ENCODE assay signal across 9 cellular contexts in genomic region chr17:78716292-78716691, GRCh38.
DNase-seq lines count a peak whose midpoint lies in the region; ATAC-seq and TF ChIP-seq lines count a peak whose summit lies in the region.
"Had no signal": no experiment of that assay in that cellular context is flagged by ENCODE, and none has a peak within 500 bp of the region (broad histone marks: within the 10 kb centered on the region; RNA-seq: fewer than 3 reads in every experiment).

No MANE protein-coding gene starts in this region.

- no peak overlapping the region for H3K27ac ChIP-seq in CD8-positive, alpha-beta memory T cell (ENCODE audit: low read depth, low read length)
- peak overlapping the region; percentile 72 for H3K27ac ChIP-seq in Panc1 (ENCODE audit: low read length)
- H3K27ac ChIP-seq in coronary artery = no peak overlapping the region
- peak overlapping the region; percentile 25 for H3K27ac ChIP-seq in parathyroid adenoma

- peaks cover 28% of the 10 kb centered on the region for H3K79me2 ChIP-seq in parathyroid adenoma

- in situ Hi-C loops in Panc1 (cut with HindIII; ENCODE audit: low pct_unique_long_range_greater_than_20kb, low sequenced_read_pairs) = no loop called here

- H3K4me1 Mint-ChIP-seq in CD8-positive, alpha-beta memory T cell = peaks cover 82 to 98% (median 98%) of the 10 kb centered on the region in 3 donors
- H3K4me1 Mint-ChIP-seq in Caco-2 (ENCODE audit: low read depth, unreplicated experiment) = peaks cover 23% of the 10 kb centered on the region

- H3K4me1 ChIP-seq in CD8-positive, alpha-beta memory T cell (ENCODE audit: insufficient read depth, low read length) = peaks cover 88% of the 10 kb centered on the region
- H3K4me1 ChIP-seq in Panc1 (ENCODE audit: control insufficient read depth, insufficient read depth, low read length) = peaks cover 51% of the 10 kb centered on the region
- peaks cover 12% of the 10 kb centered on the region for H3K4me1 ChIP-seq in parathyroid adenoma
- H3K4me1 ChIP-seq in Caco-2 = peaks cover 20% of the 10 kb centered on the region

- no peaks in the 10 kb centered on the region for H3K9me3 Mint-ChIP-seq in CD8-positive, alpha-beta memory T cell
- H3K9me3 Mint-ChIP-seq in Caco-2 (ENCODE audit: unreplicated experiment) = no peaks in the 10 kb centered on the region

- DNase-seq in CD8-positive, alpha-beta memory T cell = no peak
- DNase-seq in Panc1 (ENCODE audit: low read depth, low spot score) (no peak), coronary artery (ENCODE audit: low spot score) (no peak), Caco-2 (no peak), SW480 (ENCODE audit: low spot score) (no peak)
- DNase-seq: GDM1 had no signal

- no TSS peak for BruUV-seq in Panc1 (replicated peaks; lab: Mats Ljungman, UMichigan)
- BruUV-seq in Caco-2 (replicated peaks; lab: Mats Ljungman, UMichigan) = no TSS peak

- ATAC-seq in Panc1 = no peak
- ATAC-seq in HG03342 (IDR thresholded peaks at IDR 0.05; ENCODE audit: unreplicated experiment) = no peak
- no peak for ATAC-seq in HG03520 (IDR thresholded peaks at IDR 0.05; ENCODE audit: unreplicated experiment)

- H3K4me3 ChIP-seq in CD8-positive, alpha-beta memory T cell (ENCODE audit: low read length) = no peak overlapping the region
- no peak overlapping the region for H3K4me3 ChIP-seq in Panc1 (ENCODE audit: low read depth in 2 of 2, low read length in 2 of 2)
- peak overlapping the region; percentile 74 for H3K4me3 ChIP-seq in coronary artery
- no peak overlapping the region for H3K4me3 ChIP-seq in parathyroid adenoma (ENCODE audit: low read depth, low read length)
- no peak overlapping the region for H3K4me3 ChIP-seq in Caco-2 (ENCODE audit: low read depth, low read length)

- peak overlapping the region in 6 of 8 donors; percentile 4 to 98 (median 79) for H3K27ac Mint-ChIP-seq in CD8-positive, alpha-beta memory T cell
- no peak overlapping the region for H3K27ac Mint-ChIP-seq in Caco-2 (ENCODE audit: unreplicated experiment)

- TF ChIP-seq CTCF in Panc1 (IDR thresholded peaks at IDR 0.05) (no peak), coronary artery (IDR thresholded peaks at IDR 0.05) (no peak), parathyroid adenoma (IDR thresholded peaks at IDR 0.05) (no peak), Caco-2 (IDR thresholded peaks at IDR 0.05; ENCODE audit: insufficient read depth in 1 of 2, low read depth in 1 of 2, low read length in 1 of 2, severe bottlenecking in 1 of 2, unreplicated experiment in 1 of 2) (no peak)

- H3K27me3 Mint-ChIP-seq in CD8-positive, alpha-beta memory T cell = no peaks in the 10 kb centered on the region
- no peaks in the 10 kb centered on the region for H3K27me3 Mint-ChIP-seq in Caco-2 (ENCODE audit: insufficient read depth, unreplicated experiment)

- CTCF ChIA-PET in CD8-positive, alpha-beta memory T cell (lab: Charles Lee) = interaction anchor here (1.3 kb wide), 1 partner anchor 11 kb away, joined by 3 read pairs; no protein-coding TSS in a partner anchor
- CTCF ChIA-PET in Panc1 (lab: Charles Lee) (interaction anchor here (1.2 kb wide), 1 partner anchor 295 kb away, joined by 3 read pairs; no protein-coding TSS in a partner anchor), Caco-2 (lab: Charles Lee) (no interaction called here)

- intact Hi-C loops in Panc1 (cut with micrococcal nuclease; ENCODE audit: unreplicated experiment) (no loop called here), Caco-2 (cut with micrococcal nuclease; ENCODE audit: unreplicated experiment) (no loop called here)

- peaks cover 0 to 18% (median 4%) of the 10 kb centered on the region in 3 donors for H3K36me3 Mint-ChIP-seq in CD8-positive, alpha-beta memory T cell
- H3K36me3 Mint-ChIP-seq in Caco-2 (ENCODE audit: insufficient read depth, unreplicated experiment) = peaks cover 5% of the 10 kb centered on the region

- no peaks in the 10 kb centered on the region for H3K9me3 ChIP-seq in CD8-positive, alpha-beta memory T cell (ENCODE audit: low read length)
- no peaks in the 10 kb centered on the region for H3K9me3 ChIP-seq in Panc1 (ENCODE audit: control insufficient read depth, insufficient read depth, low read depth, low read length)
- no peaks in the 10 kb centered on the region for H3K9me3 ChIP-seq in parathyroid adenoma (ENCODE audit: control insufficient read depth, low read length)
- H3K9me3 ChIP-seq in Caco-2 = no peaks in the 10 kb centered on the region

- H3K27me3 ChIP-seq in CD8-positive, alpha-beta memory T cell (ENCODE audit: insufficient read depth, low read length, poor library complexity, severe bottlenecking) = no peaks in the 10 kb centered on the region
- no peaks in the 10 kb centered on the region for H3K27me3 ChIP-seq in Panc1 (ENCODE audit: control insufficient read depth, insufficient read depth, low read length)
- H3K27me3 ChIP-seq in parathyroid adenoma (ENCODE audit: control insufficient read depth, insufficient read depth, low read length) = no peaks in the 10 kb centered on the region
- H3K27me3 ChIP-seq in Caco-2 (replicated peaks; ENCODE audit: control insufficient read depth, insufficient read depth, low read length) = no peaks in the 10 kb centered on the region

- no peak overlapping the region for H3K9ac ChIP-seq in parathyroid adenoma

- no peaks in the 10 kb centered on the region for H3K36me3 ChIP-seq in CD8-positive, alpha-beta memory T cell (ENCODE audit: insufficient read depth, low read length)
- H3K36me3 ChIP-seq in Panc1 (ENCODE audit: control insufficient read depth, insufficient read depth, low read length) (no peaks in the 10 kb centered on the region), parathyroid adenoma (ENCODE audit: control insufficient read depth, insufficient read depth, low read length) (no peaks in the 10 kb centered on the region), Caco-2 (ENCODE audit: control insufficient read depth, insufficient read depth, low read length) (no peaks in the 10 kb centered on the region)

- H3K4me3 Mint-ChIP-seq in CD8-positive, alpha-beta memory T cell = peak overlapping the region in 6 of 7 donors; percentile 23 to 77 (median 67)
- no peak overlapping the region for H3K4me3 Mint-ChIP-seq in Caco-2 (ENCODE audit: unreplicated experiment)

- H2AFZ ChIP-seq in parathyroid adenoma = no peak overlapping the region

- H3K4me2 ChIP-seq in parathyroid adenoma (ENCODE audit: low read length) = no peak overlapping the region

- POLR2A ChIA-PET in CD8-positive, alpha-beta memory T cell (lab: Charles Lee) = no interaction called here
- POLR2A ChIA-PET in Panc1 (lab: Charles Lee) (no interaction called here), Caco-2 (lab: Charles Lee) (no interaction called here)

Comparison
In these comparisons a context has a peak if more than half of its experiments do, and no peak if none do; other contexts are left out.
1. H3K27ac ChIP-seq: peak in Panc1 (single experiment) and parathyroid adenoma (single experiment); none in CD8-positive, alpha-beta memory T cell (single experiment) and coronary artery (0 of 2).